Comparison of ENCODE assay signal across 1 cellular context in the genomic region with DNA sequence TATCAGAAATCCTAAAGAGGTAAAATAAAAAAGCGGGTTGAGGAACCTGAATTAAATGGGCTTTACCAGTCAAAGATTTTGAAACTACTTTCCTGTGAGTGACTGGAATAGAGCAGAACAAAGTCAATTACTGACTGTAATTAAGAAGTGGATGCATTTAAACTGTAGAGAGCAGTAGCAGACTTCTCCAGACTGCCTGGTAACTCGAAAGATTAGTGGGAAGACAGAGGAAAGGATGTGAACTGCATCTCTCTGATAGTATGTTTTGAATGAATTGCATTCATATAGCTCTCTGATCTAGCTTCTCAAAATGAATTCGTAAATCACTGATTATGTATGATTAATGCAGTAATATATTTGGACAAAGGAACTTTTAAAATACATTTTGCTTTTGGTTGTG.
TF ChIP-seq lines count a peak whose summit lies in the region.

No MANE protein-coding gene starts in this region.

TF ChIP-seq in IMR-90, 13 proteins besides CTCF, POLR2A, EP300 and RAD21:
- TF ChIP-seq CHD1 (IDR thresholded peaks at IDR 0.05; ENCODE audit: low read depth, low read length) (no peak), MXI1 (IDR thresholded peaks at IDR 0.05; ENCODE audit: borderline replicate concordance, low read depth, low read length) (no peak), CEBPB (IDR thresholded peaks at IDR 0.05; ENCODE audit: low read depth, low read length) (no peak), NFE2L2 (IDR thresholded peaks at IDR 0.05; ENCODE audit: low read depth, low read length) (no peak), RCOR1 (IDR thresholded peaks at IDR 0.05; ENCODE audit: insufficient replicate concordance, low read length) (no peak), RFX5 (IDR thresholded peaks at IDR 0.05; ENCODE audit: low read depth, low read length) (no peak)
- TF ChIP-seq, protein P1, sequence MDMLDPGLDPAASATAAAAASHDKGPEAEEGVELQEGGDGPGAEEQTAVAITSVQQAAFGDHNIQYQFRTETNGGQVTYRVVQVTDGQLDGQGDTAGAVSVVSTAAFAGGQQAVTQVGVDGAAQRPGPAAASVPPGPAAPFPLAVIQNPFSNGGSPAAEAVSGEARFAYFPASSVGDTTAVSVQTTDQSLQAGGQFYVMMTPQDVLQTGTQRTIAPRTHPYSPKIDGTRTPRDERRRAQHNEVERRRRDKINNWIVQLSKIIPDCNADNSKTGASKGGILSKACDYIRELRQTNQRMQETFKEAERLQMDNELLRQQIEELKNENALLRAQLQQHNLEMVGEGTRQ (IDR thresholded peaks at IDR 0.05; ENCODE audit: low read depth, low read length), result no peak
- TF ChIP-seq, protein P2, sequence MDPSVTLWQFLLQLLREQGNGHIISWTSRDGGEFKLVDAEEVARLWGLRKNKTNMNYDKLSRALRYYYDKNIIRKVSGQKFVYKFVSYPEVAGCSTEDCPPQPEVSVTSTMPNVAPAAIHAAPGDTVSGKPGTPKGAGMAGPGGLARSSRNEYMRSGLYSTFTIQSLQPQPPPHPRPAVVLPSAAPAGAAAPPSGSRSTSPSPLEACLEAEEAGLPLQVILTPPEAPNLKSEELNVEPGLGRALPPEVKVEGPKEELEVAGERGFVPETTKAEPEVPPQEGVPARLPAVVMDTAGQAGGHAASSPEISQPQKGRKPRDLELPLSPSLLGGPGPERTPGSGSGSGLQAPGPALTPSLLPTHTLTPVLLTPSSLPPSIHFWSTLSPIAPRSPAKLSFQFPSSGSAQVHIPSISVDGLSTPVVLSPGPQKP (IDR thresholded peaks at IDR 0.05; ENCODE audit: borderline replicate concordance, low read depth, low read length), result no peak
